8 cellular contexts compared by ENCODE assay signal in the genomic region with DNA sequence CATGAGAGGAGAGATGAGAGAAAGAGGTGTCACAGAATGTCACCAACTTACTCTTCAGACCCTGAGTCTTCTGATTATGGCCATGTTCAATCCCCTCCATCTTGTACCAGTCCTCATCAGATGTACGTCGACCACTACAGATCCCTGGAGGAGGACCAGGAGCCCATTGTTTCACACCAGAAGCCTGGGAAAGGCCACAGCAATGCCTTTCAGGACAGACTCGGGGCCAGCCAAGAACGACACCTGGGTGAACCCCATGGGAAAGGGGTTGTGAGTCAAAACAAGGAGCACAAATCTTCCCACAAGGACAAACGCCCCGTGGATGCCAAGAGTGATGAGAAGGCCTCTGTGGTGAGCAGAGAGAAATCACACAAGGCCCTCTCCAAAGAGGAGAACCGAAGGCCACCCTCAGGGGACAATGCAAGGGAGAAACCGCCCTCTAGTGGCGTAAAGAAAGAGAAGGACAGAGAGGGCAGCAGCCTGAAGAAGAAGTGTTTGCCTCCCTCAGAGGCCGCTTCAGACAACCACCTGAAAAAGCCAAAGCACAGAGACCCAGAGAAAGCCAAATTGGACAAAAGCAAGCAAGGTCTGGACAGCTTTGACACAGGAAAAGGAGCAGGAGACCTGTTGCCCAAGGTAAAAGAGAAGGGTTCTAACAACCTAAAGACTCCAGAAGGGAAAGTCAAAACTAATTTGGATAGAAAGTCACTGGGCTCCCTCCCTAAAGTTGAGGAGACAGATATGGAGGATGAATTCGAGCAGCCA. TPM values are rescaled to one million over a fixed set of nuclear protein-coding genes. Genes with fewer than 3 reads are reported as not detected.
A peak's percentile ranks its signal among the peaks of the same experiment; 100 is the strongest.
DNase-seq lines count a peak whose midpoint lies in the region; ATAC-seq and TF ChIP-seq lines count a peak whose summit lies in the region.

No MANE protein-coding gene starts in this region.

- intact Hi-C loops in psoas muscle (cut with DNase I), result no loop called here

- no peaks in the 10 kb centered on the region for H3K9me3 ChIP-seq in psoas muscle

- DNase-seq in AG20443 (ENCODE audit: low spot score), result peak; percentile 78
- peak; percentile 44 for DNase-seq in NCI-H2171 treated with DMSO at 0.1 percent for 48 hours (lab: John Stamatoyannopoulos, UW)
- peak; percentile 59 for DNase-seq in activated CD8-positive, alpha-beta memory T cell treated with anti-CD3 and anti-CD28 coated beads, Interleukin-2, amount 50 U/mL, for 48 hours
- peak; percentile 66 for DNase-seq in fibroblast of villous mesenchyme (ENCODE audit: low read depth)
- DNase-seq in psoas muscle, result no peak

- H3K27ac ChIP-seq in psoas muscle, result no peak overlapping the region

- ATAC-seq in psoas muscle, result peak; percentile 57 to 78 (median 69)
- no peak for ATAC-seq in HG03521 (IDR thresholded peaks at IDR 0.05; ENCODE audit: unreplicated experiment)
- no peak for ATAC-seq in GM18511 (IDR thresholded peaks at IDR 0.05; ENCODE audit: unreplicated experiment)

- no peak overlapping the region for H3K4me3 ChIP-seq in fibroblast of villous mesenchyme (ENCODE audit: low read depth, low read length)
- H3K4me3 ChIP-seq in psoas muscle, result no peak overlapping the region

- 66 to 72% (median 66%) methylated on average over 11 of the region's 11 CpGs for WGBS in psoas muscle, 3 donors

- peaks cover 15 to 82% of the 10 kb centered on the region in 2 donors for H3K36me3 ChIP-seq in psoas muscle (ENCODE audit: insufficient read depth in 1 of 2, low read depth in 1 of 2)

- peaks cover 24% of the 10 kb centered on the region for H3K4me1 ChIP-seq in psoas muscle

- no peaks in the 10 kb centered on the region for H3K27me3 ChIP-seq in psoas muscle (ENCODE audit: insufficient read depth in 3 of 3, low read length in 2 of 3)

- peak; percentile 94 for TF ChIP-seq CTCF in GM12872 (IDR thresholded peaks at IDR 0.05; ENCODE audit: insufficient read depth, low read depth, low read length)
- TF ChIP-seq CTCF in fibroblast of villous mesenchyme (IDR thresholded peaks at IDR 0.05; ENCODE audit: insufficient read depth, low read depth, low read length), result peak; percentile 85
- peak; percentile 48 for TF ChIP-seq CTCF in psoas muscle (IDR thresholded peaks at IDR 0.05)

RNA-seq across cellular contexts. Expression of gene ELOA, which starts 8.0 kb away (rescaled TPM):
- total RNA-seq in fibroblast of villous mesenchyme (30.9 and 46.2 TPM in 2 replicates), psoas muscle (10 to 100 TPM; 41.4 to 68.9 (median 52.3) TPM)
- 10 to 100 TPM; 19.8 to 53.1 (median 36.2) TPM for polyA plus RNA-seq in psoas muscle

RNA-seq across cellular contexts. Expression of gene PITHD1, which starts 27.0 kb away (rescaled TPM):
- total RNA-seq in fibroblast of villous mesenchyme, result 25.4 and 28.9 TPM in 2 replicates
- 10 to 100 TPM; 53.4 to 72.1 (median 63.4) TPM for total RNA-seq in psoas muscle
- polyA plus RNA-seq in psoas muscle, result 100 to 1,000 TPM in 2 of 3 donors, 10 to 100 TPM in 1; 45.2 to 162 (median 116) TPM

RNA-seq across cellular contexts. Expression of gene LYPLA2, which starts 39.7 kb away (rescaled TPM):
- total RNA-seq in fibroblast of villous mesenchyme (46.7 and 48.8 TPM in 2 replicates), psoas muscle (10 to 100 TPM; 24.0 to 35.2 (median 28.6) TPM)
- 10 to 100 TPM; 37.0 to 97.6 (median 43.3) TPM for polyA plus RNA-seq in psoas muscle

RNA-seq across cellular contexts. Expression of gene GALE, which starts 49.3 kb away (rescaled TPM):
- 31.5 and 33.5 TPM in 2 replicates for total RNA-seq in fibroblast of villous mesenchyme
- total RNA-seq in psoas muscle, result 1 to 10 TPM; 6.4 to 7.7 (median 6.9) TPM
- polyA plus RNA-seq in psoas muscle, result 10 to 100 TPM in 2 of 3 donors, 1 to 10 TPM in 1; 8.5 to 69.9 (median 11.2) TPM

RNA-seq across cellular contexts. Expression of gene RPL11, which starts 59.6 kb away (rescaled TPM):
- total RNA-seq in fibroblast of villous mesenchyme (521 and 592 TPM in 2 replicates), psoas muscle (100 to 1,000 TPM; 486 to 688 (median 592) TPM)
- 1,000 to 10,000 TPM in 2 of 3 donors, 100 to 1,000 TPM in 1; 842 to 1,926 (median 1,102) TPM for polyA plus RNA-seq in psoas muscle

Comparison
In these comparisons a context has a peak if more than half of its experiments do, and no peak if none do; other contexts are left out.
1. DNase-seq: peak in AG20443 (single experiment), NCI-H2171 treated with DMSO at 0.1 percent for 48 hours (single experiment), activated CD8-positive, alpha-beta memory T cell treated with anti-CD3 and anti-CD28 coated beads, Interleukin-2, amount 50 U/mL, for 48 hours (single experiment) and fibroblast of villous mesenchyme (single experiment); none in psoas muscle (0 of 2).
2. ATAC-seq: peak in psoas muscle (4 of 4); none in HG03521 (single experiment) and GM18511 (single experiment).
3. Peak in every context shown above with its lines, with median percentiles within 50 percentile points of each other: CTCF ChIP-seq.